Comparison of ENCODE assay signal across 26 cellular contexts in the genomic region with DNA sequence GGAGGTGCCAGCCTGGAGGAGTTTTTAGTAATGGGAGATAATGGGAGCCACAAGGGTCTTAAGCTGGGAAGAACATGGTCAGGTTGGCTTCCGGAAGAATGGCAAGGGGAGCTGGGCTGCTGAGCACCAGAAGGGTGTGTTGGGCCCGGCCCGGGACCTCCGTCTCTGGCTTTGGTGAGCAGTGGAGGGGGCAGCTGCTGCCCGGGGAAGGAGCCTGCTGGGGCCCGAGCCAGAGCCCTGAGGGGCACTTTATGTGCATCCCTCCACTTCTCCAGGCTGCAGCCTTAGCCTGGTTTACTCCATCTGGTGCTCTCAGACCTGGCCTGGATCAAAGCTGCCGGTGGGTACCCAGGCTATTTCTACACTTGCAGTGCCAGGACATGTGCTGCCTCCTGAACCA. TPM values are rescaled to one million over a fixed set of nuclear protein-coding genes. Genes with fewer than 3 reads are reported as not detected.
DNase-seq lines count a peak whose midpoint lies in the region; ATAC-seq and TF ChIP-seq lines count a peak whose summit lies in the region.
"Had no signal": no experiment of that assay in that cellular context is flagged by ENCODE, and none has a peak within 500 bp of the region (broad histone marks: within the 10 kb centered on the region; RNA-seq: fewer than 3 reads in every experiment).

No MANE protein-coding gene starts in this region.

- 69 to 85% (median 81%) methylated on average over 7 of the region's 7 CpGs for WGBS in spleen, 5 donors

- peaks cover 0 to 89% (median 28%) of the 10 kb centered on the region in 7 donors for H3K27me3 ChIP-seq in spleen (replicated peaks in 1 of 7)
- peaks cover 9% of the 10 kb centered on the region for H3K27me3 ChIP-seq in CD4-positive, alpha-beta memory T cell (ENCODE audit: insufficient read depth, low read length)

- H3K36me3 ChIP-seq in spleen = no peaks in the 10 kb centered on the region
- H3K36me3 ChIP-seq in CD4-positive, alpha-beta memory T cell (ENCODE audit: insufficient read depth, low read length) = no peaks in the 10 kb centered on the region
- H3K36me3 ChIP-seq: SJCRH30 had no signal

- no peak overlapping the region for H3K4me3 ChIP-seq in spleen
- no peak overlapping the region for H3K4me3 ChIP-seq in CD4-positive, alpha-beta memory T cell (ENCODE audit: low read length in 2 of 2)
- H3K4me3 ChIP-seq: SJCRH30 had no signal

- TF ChIP-seq CTCF in brain (conservative IDR thresholded peaks at IDR 0.05) (no peak), glutamatergic neuron (IDR thresholded peaks at IDR 0.05; ENCODE audit: partially characterized antibody, unreplicated experiment) (no peak), spleen (IDR thresholded peaks at IDR 0.05 in 8 of 11, conservative IDR thresholded peaks at IDR 0.05 in 3 of 11) (no peak), GM10248 (IDR thresholded peaks at IDR 0.05; ENCODE audit: control extremely low read depth, extremely low read depth, low read depth, missing control alignments) (no peak)

- H3K9me3 Mint-ChIP-seq in brain (peaks cover 0 to 2% (median 0%) of the 10 kb centered on the region in 5 experiments), glutamatergic neuron (ENCODE audit: unreplicated experiment) (peaks cover 9% of the 10 kb centered on the region)
- H3K9me3 Mint-ChIP-seq in CD4-positive, alpha-beta memory T cell = peaks cover 0 to 4% (median 0%) of the 10 kb centered on the region in 8 donors
- H3K9me3 Mint-ChIP-seq: CD8-positive, alpha-beta T cell had no signal

- H3K27me3 Mint-ChIP-seq in brain = peaks cover 5% of the 10 kb centered on the region
- H3K27me3 Mint-ChIP-seq in glutamatergic neuron (ENCODE audit: unreplicated experiment) = peaks cover 8% of the 10 kb centered on the region
- peaks cover 10 to 39% of the 10 kb centered on the region in 2 donors for H3K27me3 Mint-ChIP-seq in CD4-positive, alpha-beta memory T cell

- H3K36me3 Mint-ChIP-seq in brain (no peaks in the 10 kb centered on the region), glutamatergic neuron (ENCODE audit: unreplicated experiment) (no peaks in the 10 kb centered on the region)
- no peaks in the 10 kb centered on the region for H3K36me3 Mint-ChIP-seq in CD4-positive, alpha-beta memory T cell
- H3K36me3 Mint-ChIP-seq: CD8-positive, alpha-beta T cell had no signal

- POLR2A ChIA-PET in CD4-positive, alpha-beta memory T cell (lab: Charles Lee; ENCODE audit: partially characterized antibody) = no interaction called here
- POLR2A ChIA-PET in GM10248 (lab: Yijun Ruan, JAX) = interaction anchor here (0.5 kb wide), 1 partner anchor 54 kb away, joined by 3 read pairs; no protein-coding TSS in a partner anchor

- TF ChIP-seq POLR2A in spleen (IDR thresholded peaks at IDR 0.05) = no peak

- no peak overlapping the region for H3K27ac ChIP-seq in spleen
- no peak overlapping the region for H3K27ac ChIP-seq in CD4-positive, alpha-beta memory T cell (ENCODE audit: low read depth, low read length)
- H3K27ac ChIP-seq: SJCRH30 had no signal

- CTCF ChIA-PET in CD4-positive, alpha-beta memory T cell (lab: Charles Lee; ENCODE audit: partially characterized antibody) = interaction anchor here (1.6 to 2.0 kb wide), 2 partner anchors 26 to 267 kb away, joined by 8 read pairs; a partner anchor contains a TSS
- CTCF ChIA-PET in GM10248 (lab: Yijun Ruan, JAX) = interaction anchor here (1.0 to 6.5 kb wide), 7 partner anchors 8 to 266 kb away, joined by 3 to 82 read pairs (median 6); a partner anchor contains a TSS

- peak overlapping the region in 3 of 5 experiments; percentile 0 to 64 (median 14) for H3K4me3 Mint-ChIP-seq in brain
- H3K4me3 Mint-ChIP-seq in glutamatergic neuron (ENCODE audit: unreplicated experiment) = peak overlapping the region; percentile 23
- no peak overlapping the region for H3K4me3 Mint-ChIP-seq in CD4-positive, alpha-beta memory T cell
- H3K4me3 Mint-ChIP-seq: CD8-positive, alpha-beta T cell had no signal

- H3K9me3 ChIP-seq in spleen = no peaks in the 10 kb centered on the region
- no peaks in the 10 kb centered on the region for H3K9me3 ChIP-seq in CD4-positive, alpha-beta memory T cell (ENCODE audit: control insufficient read depth in 1 of 2, low read length in 2 of 2)
- H3K9me3 ChIP-seq: Caco-2, SJCRH30 had no signal

- intact Hi-C loops in spleen (cut with DNase I; ENCODE audit: low total_unique reads) = no loop called here
- intact Hi-C loops in CD4-positive, alpha-beta memory T cell (cut with micrococcal nuclease) = no loop called here

- ATAC-seq in GM21381 (IDR thresholded peaks at IDR 0.05; ENCODE audit: unreplicated experiment) = no peak
- ATAC-seq: CD8-positive, alpha-beta T cell; PC-3; SK-N-SH treated with all-trans-retinoic acid at 6 μM for 48 hours had no signal

- DNase-seq in glutamatergic neuron = no peak
- peak; percentile 56 for DNase-seq in spleen
- DNase-seq in CD4-positive, alpha-beta memory T cell = no peak
- DNase-seq in SHP77 treated with DMSO at 0.1 percent for 48 hours (lab: John Stamatoyannopoulos, UW) = no peak
- no peak for DNase-seq in GM10248 (ENCODE audit: extremely low spot score)
- DNase-seq: C1 segment of cervical spinal cord; Caco-2; CD8-positive, alpha-beta T cell; DMS79 treated with DMSO at 0.1 percent for 48 hours; GF-D8; Kasumi-1; MV-4-11; NCI-H1105 treated with DMSO at 0.1 percent for 48 hours; NCI-H146; NCI-H1930; NCI-H2107; NCI-H524 treated with DMSO at 0.1 percent for 48 hours; NCI-H774; PC-3; SJCRH30 had no signal

- H3K4me1 ChIP-seq in spleen = peaks cover 5 to 16% (median 10%) of the 10 kb centered on the region in 6 donors
- peaks cover 5% of the 10 kb centered on the region for H3K4me1 ChIP-seq in CD4-positive, alpha-beta memory T cell (ENCODE audit: insufficient read depth, low read length)
- H3K4me1 ChIP-seq: Caco-2, SJCRH30 had no signal

- H3K4me1 Mint-ChIP-seq in brain (peaks cover 64% of the 10 kb centered on the region), glutamatergic neuron (ENCODE audit: low read depth, unreplicated experiment) (peaks cover 5% of the 10 kb centered on the region)
- peaks cover 3 to 5% (median 4%) of the 10 kb centered on the region in 4 donors for H3K4me1 Mint-ChIP-seq in CD4-positive, alpha-beta memory T cell

- H3K27ac Mint-ChIP-seq in brain (peak overlapping the region in 1 of 5 experiments; percentile 80), glutamatergic neuron (ENCODE audit: unreplicated experiment) (no peak overlapping the region)
- H3K27ac Mint-ChIP-seq in CD4-positive, alpha-beta memory T cell = no peak overlapping the region
- H3K27ac Mint-ChIP-seq: CD8-positive, alpha-beta T cell had no signal

RNA-seq across cellular contexts. Expression of a gene that starts 8.7 kb away (rescaled TPM):
- polyA plus RNA-seq in brain (ENCODE audit: insufficient read depth, low read depth, low replicate concordance) (not detected), spleen (under 1 TPM in 2 of 3 donors, not detected in 1; 0.11 to 0.22 TPM)
- total RNA-seq in glutamatergic neuron (ENCODE audit: unreplicated experiment) (0.78 TPM), spleen (under 1 TPM in 2 of 7 donors, not detected in 5; 0.25 to 0.72 TPM)
- total RNA-seq in CD4-positive, alpha-beta memory T cell = not detected
- not detected for polyA plus RNA-seq in CD4-positive, alpha-beta memory T cell
- total RNA-seq: A673; Caco-2; CD8-positive, alpha-beta T cell; HT-29; MCF 10A; PC-3; SJCRH30 had no signal

RNA-seq across cellular contexts. Expression of a gene that starts 26.5 kb away (rescaled TPM):
- polyA plus RNA-seq in brain (ENCODE audit: insufficient read depth, low read depth, low replicate concordance) = 75.6 TPM
- 27.5 TPM for total RNA-seq in glutamatergic neuron (ENCODE audit: unreplicated experiment)
- 10 to 100 TPM; 25.5 to 41.2 (median 32.6) TPM for total RNA-seq in spleen
- 10 to 100 TPM; 60.3 to 87.1 (median 72.7) TPM for polyA plus RNA-seq in spleen
- total RNA-seq in CD4-positive, alpha-beta memory T cell = 10 to 100 TPM; 22.0 to 27.9 TPM
- 10 to 100 TPM; 76.9 to 78.1 TPM for polyA plus RNA-seq in CD4-positive, alpha-beta memory T cell

RNA-seq across cellular contexts. Expression of a gene that starts 40.5 kb away (rescaled TPM):
- polyA plus RNA-seq in brain (ENCODE audit: insufficient read depth, low read depth, low replicate concordance) = 4.8 TPM
- 2.8 TPM for total RNA-seq in glutamatergic neuron (ENCODE audit: unreplicated experiment)
- total RNA-seq in spleen = 1 to 10 TPM; 1.9 to 5.0 (median 4.0) TPM
- polyA plus RNA-seq in spleen = 1 to 10 TPM; 4.8 to 8.4 (median 7.4) TPM
- 10 to 100 TPM; 15.0 to 15.5 TPM for total RNA-seq in CD4-positive, alpha-beta memory T cell
- 1 to 10 TPM in 1 of 2 donors, under 1 TPM in 1; 0.87 to 3.1 TPM for polyA plus RNA-seq in CD4-positive, alpha-beta memory T cell

RNA-seq across cellular contexts. Expression of a gene that starts 54.6 kb away (rescaled TPM):
- polyA plus RNA-seq in brain (ENCODE audit: insufficient read depth, low read depth, low replicate concordance) (27.7 TPM), spleen (1 to 10 TPM; 2.4 to 6.4 (median 2.7) TPM)
- total RNA-seq in glutamatergic neuron (ENCODE audit: unreplicated experiment) (7.7 TPM), spleen (10 to 100 TPM in 5 of 7 donors, 1 to 10 TPM in 2; 4.9 to 14.6 (median 10.7) TPM)
- total RNA-seq in CD4-positive, alpha-beta memory T cell = 10 to 100 TPM; 25.3 to 25.9 TPM
- 1 to 10 TPM; 4.0 to 6.8 TPM for polyA plus RNA-seq in CD4-positive, alpha-beta memory T cell

Comparison
In these comparisons a context has a peak if more than half of its experiments do, and no peak if none do; other contexts are left out.
1. H3K4me3 Mint-ChIP-seq: peak in brain (3 of 5) and glutamatergic neuron (single experiment); none in CD4-positive, alpha-beta memory T cell (0 of 8).